21 cellular contexts compared by ENCODE assay signal in genomic region chr16:50190292-50190691, GRCh38. TPM values are rescaled to one million over a fixed set of nuclear protein-coding genes. Genes with fewer than 3 reads are reported as not detected.
DNase-seq lines count a peak whose midpoint lies in the region; ATAC-seq, FAIRE-seq and TF ChIP-seq lines count a peak whose summit lies in the region.
"Had no signal": no experiment of that assay in that cellular context is flagged by ENCODE, and none has a peak within 500 bp of the region (broad histone marks: within the 10 kb centered on the region; RNA-seq: fewer than 3 reads in every experiment).

No MANE protein-coding gene starts in this region.

- no peak overlapping the region for H4K91ac ChIP-seq in IMR-90 (ENCODE audit: insufficient read depth, low read depth, low read length)

- no peak overlapping the region for H3K4ac ChIP-seq in IMR-90 (ENCODE audit: low read depth, low read length)

- H3K4me1 Mint-ChIP-seq in naive thymus-derived CD8-positive, alpha-beta T cell = peaks cover 24 to 72% (median 61%) of the 10 kb centered on the region in 4 donors
- H3K4me1 Mint-ChIP-seq in activated T-cell treated with anti-CD3 and anti-CD28 coated beads, Interleukin-2, amount 50 U/mL, for 72 hours (ENCODE audit: low read depth) = peaks cover 33% of the 10 kb centered on the region

- no peak overlapping the region for H3K23ac ChIP-seq in IMR-90 (ENCODE audit: low read depth, low read length)

- H3K18ac ChIP-seq in IMR-90 (ENCODE audit: low read depth, low read length) = no peak overlapping the region

- WGBS in HepG2 (ENCODE audit: low lambda C conversion rate) = 96% methylated on average over 2 of the region's 2 CpGs
- WGBS in right lobe of liver (ENCODE audit: insufficient coverage, low coverage, low lambda C conversion rate, missing lambda C conversion rate) = 80% methylated on average over 2 of the region's 2 CpGs
- WGBS in IMR-90 (ENCODE audit: extremely low coverage in 2 of 2, insufficient read length in 1 of 2), 2 experiments = no CpG with 5 or more reads among the region's 2 CpGs
- 38% methylated on average over 2 of the region's 2 CpGs for WGBS in K562 (ENCODE audit: insufficient coverage, low coverage, missing lambda C conversion rate)

- intact Hi-C loops in HepG2 (cut with micrococcal nuclease; ENCODE audit: unreplicated experiment) (no loop called here), right lobe of liver (cut with DNase I) (no loop called here), IMR-90 (cut with micrococcal nuclease) (no loop called here), K562 (cut with micrococcal nuclease) (no loop called here)

- H2AFZ ChIP-seq in HepG2 (ENCODE audit: low read length) (no peak overlapping the region), IMR-90 (replicated peaks; ENCODE audit: low read length, poor library complexity) (no peak overlapping the region), K562 (ENCODE audit: low read depth, low read length) (no peak overlapping the region)

- peaks cover 0 to 8% (median 3%) of the 10 kb centered on the region in 3 donors for H3K36me3 Mint-ChIP-seq in naive thymus-derived CD8-positive, alpha-beta T cell
- H3K36me3 Mint-ChIP-seq in activated T-cell treated with anti-CD3 and anti-CD28 coated beads, Interleukin-2, amount 50 U/mL, for 72 hours (ENCODE audit: insufficient read depth in 2 of 2) = no peaks in the 10 kb centered on the region

- H2BK20ac ChIP-seq in IMR-90 (ENCODE audit: low read depth, low read length) = no peak overlapping the region

- no peak overlapping the region for H2AK9ac ChIP-seq in IMR-90 (replicated peaks; ENCODE audit: low read depth, low read length, poor library complexity)

- TF ChIP-seq EP300 in HepG2 (IDR thresholded peaks at IDR 0.05; ENCODE audit: low read depth in 2 of 2, low read length in 2 of 2) (no peak), HepG2 (CRISPR knock-in tag; IDR thresholded peaks at IDR 0.05; ENCODE audit: borderline replicate concordance) (no peak), K562 (IDR thresholded peaks at IDR 0.05; ENCODE audit: low read length) (no peak)

- H3K4me3 Mint-ChIP-seq in naive thymus-derived CD8-positive, alpha-beta T cell = no peak overlapping the region
- no peak overlapping the region for H3K4me3 Mint-ChIP-seq in activated T-cell treated with anti-CD3 and anti-CD28 coated beads, Interleukin-2, amount 50 U/mL, for 72 hours
- H3K4me3 Mint-ChIP-seq: CD14-positive monocyte; CD8-positive, alpha-beta T cell had no signal

- H4K8ac ChIP-seq in IMR-90 (ENCODE audit: low read depth in 2 of 2, low read length in 2 of 2) = no peak overlapping the region

- H3K4me2 ChIP-seq in HepG2 (ENCODE audit: low read depth, low read length) (no peak overlapping the region), IMR-90 (ENCODE audit: low read depth, low read length) (no peak overlapping the region), K562 (ENCODE audit: insufficient read depth, low read length) (no peak overlapping the region)
- H3K4me2 ChIP-seq: BLaER1 had no signal

- H3K27ac Mint-ChIP-seq in naive thymus-derived CD8-positive, alpha-beta T cell = peak overlapping the region in 3 of 10 donors; percentile 15 to 43 (median 26)
- H3K27ac Mint-ChIP-seq in activated T-cell treated with anti-CD3 and anti-CD28 coated beads, Interleukin-2, amount 50 U/mL, for 72 hours = no peak overlapping the region
- H3K27ac Mint-ChIP-seq: CD14-positive monocyte; CD4-positive, CD25-positive, alpha-beta regulatory T cell; CD8-positive, alpha-beta T cell had no signal

- H3K4me3 ChIP-seq in HepG2 (replicated peaks in 1 of 3; ENCODE audit: insufficient read depth in 1 of 3, low read depth in 2 of 3, low read length in 3 of 3) (no peak overlapping the region), right lobe of liver (no peak overlapping the region), IMR-90 (ENCODE audit: insufficient read depth, low read depth, low read length) (no peak overlapping the region), K562 (no peak overlapping the region)
- H3K4me3 ChIP-seq: BLaER1 had no signal

- no peak overlapping the region for H3K14ac ChIP-seq in IMR-90 (replicated peaks; ENCODE audit: low read depth, low read length)

- H3K56ac ChIP-seq in IMR-90 (ENCODE audit: extremely low read depth, insufficient read depth, low read length) = no peak overlapping the region

- H3K36me3 ChIP-seq in HepG2 (replicated peaks in 1 of 2; ENCODE audit: control insufficient read depth in 1 of 2, insufficient read depth in 2 of 2, low read length in 2 of 2) (no peaks in the 10 kb centered on the region), right lobe of liver (no peaks in the 10 kb centered on the region), IMR-90 (ENCODE audit: control insufficient read depth, insufficient read depth, low read length) (no peaks in the 10 kb centered on the region), K562 (ENCODE audit: control insufficient read depth, insufficient read depth, low read length) (no peaks in the 10 kb centered on the region)
- H3K36me3 ChIP-seq: BLaER1 had no signal

- TF ChIP-seq POLR2A in HepG2 (IDR thresholded peaks at IDR 0.05; ENCODE audit: insufficient read depth in 1 of 2, low read depth in 2 of 2, low read length in 2 of 2) (no peak), right lobe of liver (IDR thresholded peaks at IDR 0.05) (no peak), IMR-90 (IDR thresholded peaks at IDR 0.05; ENCODE audit: low read depth, low read length) (no peak), K562 (conservative IDR thresholded peaks at IDR 0.05) (no peak)

- H3K9ac ChIP-seq in HepG2 (ENCODE audit: insufficient read depth, low read depth, low read length) (no peak overlapping the region), IMR-90 (ENCODE audit: low read depth, low read length) (no peak overlapping the region), K562 (ENCODE audit: insufficient read depth in 1 of 2, low read depth in 2 of 2, low read length in 2 of 2) (no peak overlapping the region)
- H3K9ac ChIP-seq: BLaER1 had no signal

- H2BK15ac ChIP-seq in IMR-90 (ENCODE audit: low read depth, low read length) = no peak overlapping the region

- FAIRE-seq in HepG2 (lab: Jason Lieb, UNC) = no peak
- FAIRE-seq in GM18507 (lab: Jason Lieb, UNC) = peak; percentile 33
- no peak for FAIRE-seq in K562 (lab: Jason Lieb, UNC)
- FAIRE-seq: D721Med, G401.6 had no signal

- TF ChIP-seq RAD21 in HepG2 (CRISPR knock-in tag; IDR thresholded peaks at IDR 0.05) (no peak), IMR-90 (IDR thresholded peaks at IDR 0.05; ENCODE audit: low read length) (no peak), K562 (CRISPR knock-in tag; conservative IDR thresholded peaks at IDR 0.05 in 1 of 2, IDR thresholded peaks at IDR 0.05 in 1 of 2) (no peak)

- no peaks in the 10 kb centered on the region for H3K9me3 ChIP-seq in HepG2 (ENCODE audit: low read length)
- no peaks in the 10 kb centered on the region for H3K9me3 ChIP-seq in right lobe of liver
- H3K9me3 ChIP-seq in IMR-90 (ENCODE audit: control insufficient read depth, insufficient read depth, low read length) = no peaks in the 10 kb centered on the region
- no peaks in the 10 kb centered on the region for H3K9me3 ChIP-seq in K562 (replicated peaks; ENCODE audit: control insufficient read depth, insufficient read depth, low read depth, low read length)
- H3K9me3 ChIP-seq: BE2C, BLaER1, Caco-2 had no signal

- no peak overlapping the region for H2BK120ac ChIP-seq in IMR-90 (ENCODE audit: low read depth, low read length)

- BruUV-seq in HepG2 (replicated peaks; lab: Mats Ljungman, UMichigan) (no TSS peak), IMR-90 (replicated peaks; lab: Mats Ljungman, UMichigan) (no TSS peak), K562 (replicated peaks; lab: Mats Ljungman, UMichigan) (no TSS peak)

- TF ChIP-seq CTCF in HepG2 (CRISPR knock-in tag; IDR thresholded peaks at IDR 0.05) (no peak), right lobe of liver (IDR thresholded peaks at IDR 0.05) (no peak), IMR-90 (conservative IDR thresholded peaks at IDR 0.05; ENCODE audit: low read depth, low read length) (no peak), K562 (IDR thresholded peaks at IDR 0.05 in 2 of 3, conservative IDR thresholded peaks at IDR 0.05 in 1 of 3; ENCODE audit: insufficient read depth in 2 of 3, low read depth in 1 of 3, low read length in 3 of 3) (no peak)

- dilution Hi-C loops in IMR-90 (cut with HindIII; ENCODE audit: low sequenced_read_pairs, unreplicated experiment) = no loop called here

- POLR2A ChIA-PET in HepG2 (lab: Yijun Ruan, JAX) (no interaction called here), IMR-90 (lab: Charles Lee; ENCODE audit: unreplicated experiment) (no interaction called here), K562 (lab: Yijun Ruan, JAX) (no interaction called here)
- POLR2A ChIA-PET in naive thymus-derived CD8-positive, alpha-beta T cell (lab: Charles Lee) = no interaction called here

- no peaks in the 10 kb centered on the region for H3K27me3 Mint-ChIP-seq in naive thymus-derived CD8-positive, alpha-beta T cell
- H3K27me3 Mint-ChIP-seq in activated T-cell treated with anti-CD3 and anti-CD28 coated beads, Interleukin-2, amount 50 U/mL, for 72 hours (ENCODE audit: low read depth) = no peaks in the 10 kb centered on the region
- H3K27me3 Mint-ChIP-seq: CD4-positive, CD25-positive, alpha-beta regulatory T cell had no signal

- peaks cover 84% of the 10 kb centered on the region for H3K79me2 ChIP-seq in HepG2 (ENCODE audit: insufficient read depth, low read length)
- peaks cover 16% of the 10 kb centered on the region for H3K79me2 ChIP-seq in K562 (ENCODE audit: control insufficient read depth, insufficient read depth, low read length)

- H4K5ac ChIP-seq in IMR-90 (ENCODE audit: low read depth, low read length) = no peak overlapping the region

- H3K27me3 ChIP-seq in HepG2 (ENCODE audit: control insufficient read depth in 1 of 2, insufficient read depth in 2 of 2, low read length in 2 of 2) = no peaks in the 10 kb centered on the region
- H3K27me3 ChIP-seq in right lobe of liver = no peaks in the 10 kb centered on the region
- no peaks in the 10 kb centered on the region for H3K27me3 ChIP-seq in IMR-90 (ENCODE audit: control insufficient read depth, insufficient read depth, low read length)
- H3K27me3 ChIP-seq in K562 (ENCODE audit: control insufficient read depth in 2 of 2, insufficient read depth in 2 of 2, low read length in 2 of 2) = no peaks in the 10 kb centered on the region
- H3K27me3 ChIP-seq: BE2C, BLaER1 had no signal

- in situ Hi-C loops in HepG2 (cut with HindIII; ENCODE audit: extremely low pct_ligation_motif_present, low pct_unique_long_range_greater_than_20kb) (no loop called here), IMR-90 (cut with MboI; ENCODE audit: low sequenced_read_pairs) (no loop called here), K562 (cut with MboI) (no loop called here)

- H3K9me1 ChIP-seq in IMR-90 (ENCODE audit: insufficient read depth, low read length) = peaks cover 12% of the 10 kb centered on the region
- no peaks in the 10 kb centered on the region for H3K9me1 ChIP-seq in K562 (ENCODE audit: control insufficient read depth, insufficient read depth, low read length)

- no peak for ATAC-seq in HepG2
- ATAC-seq in right lobe of liver = no peak
- no peak for ATAC-seq in IMR-90 (ENCODE audit: low read depth)
- no peak for ATAC-seq in K562
- no peak for ATAC-seq in naive thymus-derived CD8-positive, alpha-beta T cell
- ATAC-seq in activated T-cell treated with anti-CD3 and anti-CD28 coated beads, Interleukin-2, amount 50 U/mL, for 72 hours (replicated peaks in 1 of 2) = no peak
- ATAC-seq: CD8-positive, alpha-beta T cell had no signal

- H3K27ac ChIP-seq in HepG2 (ENCODE audit: extremely low read length, insufficient read depth, low read length) = no peak overlapping the region
- H3K27ac ChIP-seq in right lobe of liver = no peak overlapping the region
- H3K27ac ChIP-seq in IMR-90 (ENCODE audit: insufficient read depth, low read length) = no peak overlapping the region
- no peak overlapping the region for H3K27ac ChIP-seq in K562 (ENCODE audit: extremely low read depth, low read depth, low read length)
- H3K27ac ChIP-seq: 22Rv1, BLaER1 had no signal

- H2BK5ac ChIP-seq in IMR-90 (ENCODE audit: low read depth, low read length, poor library complexity, severe bottlenecking) = no peak overlapping the region

- no peak overlapping the region for H2AK5ac ChIP-seq in IMR-90 (ENCODE audit: low read depth, low read length)

- peaks cover 30 to 52% of the 10 kb centered on the region in 2 experiments for H3K79me1 ChIP-seq in IMR-90 (ENCODE audit: low read depth in 1 of 2, low read length in 2 of 2)

- H4K20me1 ChIP-seq in HepG2 (ENCODE audit: insufficient read depth, low read length) (peaks cover 18% of the 10 kb centered on the region), IMR-90 (ENCODE audit: insufficient read depth, low read length) (peaks cover 8% of the 10 kb centered on the region; the same call in 1 of the 2 replicates), K562 (replicated peaks; ENCODE audit: control insufficient read depth, insufficient read depth, low read length) (peaks cover 7% of the 10 kb centered on the region; the same call in 1 of the 2 replicates)

- DNase-seq in HepG2 (ENCODE audit: low spot score) (no peak), right lobe of liver (no peak), GM18507 (ENCODE audit: extremely low spot score, insufficient read length, low read depth) (no peak), IMR-90 (no peak), K562 (ENCODE audit: extremely low read depth in 1 of 4, low spot score in 3 of 4) (no peak), GDM1 (lab: John Stamatoyannopoulos, UW) (no peak)
- DNase-seq in naive thymus-derived CD8-positive, alpha-beta T cell = no peak
- no peak for DNase-seq in activated T-cell treated with anti-CD3 and anti-CD28 coated beads, Interleukin-2, amount 50 U/mL, for 72 hours
- DNase-seq: ACHN; BE2C; C1 segment of cervical spinal cord; Caco-2; Calu3; CD4-positive, CD25-positive, alpha-beta regulatory T cell; CD8-positive, alpha-beta T cell; DMS79 treated with DMSO at 0.1 percent for 48 hours had no signal

- H3K9me3 Mint-ChIP-seq in naive thymus-derived CD8-positive, alpha-beta T cell = no peaks in the 10 kb centered on the region
- no peaks in the 10 kb centered on the region for H3K9me3 Mint-ChIP-seq in activated T-cell treated with anti-CD3 and anti-CD28 coated beads, Interleukin-2, amount 50 U/mL, for 72 hours
- H3K9me3 Mint-ChIP-seq: CD14-positive monocyte; CD4-positive, CD25-positive, alpha-beta regulatory T cell; CD8-positive, alpha-beta T cell had no signal

- CTCF ChIA-PET in HepG2 (lab: Yijun Ruan, JAX; ENCODE audit: low intra/inter-chr PET ratio, low total read pairs) (no interaction called here), IMR-90 (lab: Yijun Ruan, JAX) (no interaction called here), K562 (lab: Yijun Ruan, JAX; ENCODE audit: low intra/inter-chr PET ratio) (no interaction called here)

- peaks cover 13% of the 10 kb centered on the region for H3K4me1 ChIP-seq in HepG2 (ENCODE audit: insufficient read depth, low read length)
- peaks cover 0 to 13% (median 3%) of the 10 kb centered on the region in 4 donors for H3K4me1 ChIP-seq in right lobe of liver
- H3K4me1 ChIP-seq in IMR-90 (ENCODE audit: control insufficient read depth, insufficient read depth, low read length) = peaks cover 7% of the 10 kb centered on the region; the same call in 1 of the 2 replicates
- H3K4me1 ChIP-seq in K562 (replicated peaks in 1 of 2; ENCODE audit: control insufficient read depth in 2 of 2, insufficient read depth in 2 of 2, low read length in 2 of 2) = peaks cover 0 to under 1% of the 10 kb centered on the region in 2 experiments; a peak in 2 of 5 replicates
- H3K4me1 ChIP-seq: BE2C had no signal

RNA-seq across cellular contexts. Expression of gene TENT4B, which starts 37.2 kb away (rescaled TPM):
- total RNA-seq in HepG2 (2016; rRNA removed; fragmentation: Illumina TruSeq; extraction: Trizol) = 32.8 and 36.0 TPM in 2 replicates
- total RNA-seq in HepG2 (2016; cell fraction: cytosol; rRNA removed; fragmentation: Illumina TruSeq; extraction: Trizol; ENCODE audit: low read depth) = 2.9 and 4.3 TPM in 2 replicates
- total RNA-seq in HepG2 (2016; cell fraction: insoluble cytoplasmic fraction; rRNA removed; fragmentation: Illumina TruSeq; extraction: Trizol) = 32.0 and 35.5 TPM in 2 replicates
- total RNA-seq in HepG2 (2016; cell fraction: membrane; rRNA removed; fragmentation: Illumina TruSeq; extraction: Trizol) = 13.6 and 15.7 TPM in 2 replicates
- 27.7 and 32.7 TPM in 2 replicates for total RNA-seq in HepG2 (2016; cell fraction: nucleus; rRNA removed; fragmentation: Illumina TruSeq; extraction: Trizol)
- 12.0 and 15.0 TPM in 2 replicates for polyA plus RNA-seq in HepG2 (2011; rRNA removed)
- 6.2 and 9.6 TPM in 2 replicates for polyA plus RNA-seq in HepG2 (2011; cell fraction: cytosol; rRNA removed)
- 7.0 and 7.5 TPM in 2 replicates for polyA plus RNA-seq in HepG2 (2011; cell fraction: nucleus; rRNA removed)
- 12.9 and 15.1 TPM in 2 replicates for polyA plus RNA-seq in HepG2 (2012)
- polyA plus RNA-seq in HepG2 (2016; cell fraction: cytosol; fragmentation: Illumina TruSeq; extraction: Trizol; ENCODE audit: low read depth) = 0.93 and 0.94 TPM in 2 replicates
- polyA plus RNA-seq in HepG2 (2016; cell fraction: insoluble cytoplasmic fraction; fragmentation: Illumina TruSeq; extraction: Trizol; ENCODE audit: low read depth) = 29.7 and 32.3 TPM in 2 replicates
- 5.3 and 6.4 TPM in 2 replicates for polyA plus RNA-seq in HepG2 (2016; cell fraction: membrane; fragmentation: Illumina TruSeq; extraction: Trizol; ENCODE audit: low read depth)
- polyA plus RNA-seq in HepG2 (2016; cell fraction: nucleus; fragmentation: Illumina TruSeq; extraction: Trizol; ENCODE audit: insufficient read depth, low read depth) = 32.1 and 32.7 TPM in 2 replicates
- 11.8 and 15.0 TPM in 2 replicates for polyA minus RNA-seq in HepG2 (2011; rRNA and poly(A)+ RNA removed; ENCODE audit: low replicate concordance)
- polyA minus RNA-seq in HepG2 (2011; cell fraction: cytosol; rRNA and poly(A)+ RNA removed) = 21.1 and 22.3 TPM in 2 replicates
- polyA minus RNA-seq in HepG2 (2011; cell fraction: nucleus; rRNA and poly(A)+ RNA removed) = 33.9 and 35.8 TPM in 2 replicates
- 10 to 100 TPM in 1 of 6 experiments, 1 to 10 TPM in 5; 7.2 to 13.2 (median 9.3) TPM for total RNA-seq in right lobe of liver
- total RNA-seq in IMR-90 (2012; rRNA removed) = 7.0 and 12.5 TPM in 2 replicates
- polyA plus RNA-seq in IMR-90 (2012; rRNA removed) = 4.1 and 5.2 TPM in 2 replicates
- polyA plus RNA-seq in IMR-90 (2012; cell fraction: cytosol; rRNA removed) = 1.2 and 1.5 TPM in 2 replicates
- polyA plus RNA-seq in IMR-90 (2012; cell fraction: nucleus; rRNA removed; ENCODE audit: low replicate concordance) = 2.3 and 7.6 TPM in 2 replicates
- 5.1 and 12.6 TPM in 2 replicates for total RNA-seq in K562 (2011; cell fraction: chromatin; rRNA removed; ENCODE audit: low replicate concordance)
- total RNA-seq in K562 (2011; cell fraction: nucleolus; rRNA removed) = 4.1 and 4.5 TPM in 2 replicates
- 5.6 and 7.9 TPM in 2 replicates for total RNA-seq in K562 (2011; cell fraction: nucleoplasm; rRNA removed)
- 5.8 and 6.8 TPM in 2 replicates for total RNA-seq in K562 (2014; rRNA removed)
- 7.0 and 7.5 TPM in 2 replicates for total RNA-seq in K562 (2014; rRNA removed; fragmentation: Illumina TruSeq; extraction: Trizol)
- total RNA-seq in K562 (2015; rRNA removed; fragmentation: Illumina TruSeq; extraction: Trizol) = 6.6 and 7.0 TPM in 2 replicates
- total RNA-seq in K562 (2021) = 7.8 and 8.4 TPM in 2 replicates
- 5.9 and 6.9 TPM in 2 replicates for polyA plus RNA-seq in K562 (2011; rRNA removed)
- polyA plus RNA-seq in K562 (2011; cell fraction: cytosol; rRNA removed) = 2.0 and 2.7 TPM in 2 replicates
- 4.1 and 4.3 TPM in 2 replicates for polyA plus RNA-seq in K562 (2011; cell fraction: nucleus; rRNA removed)
- 2.9 and 4.9 TPM in 2 replicates for polyA plus RNA-seq in K562 (2012)
- polyA plus RNA-seq in K562 (2014; fragmentation: Illumina TruSeq; extraction: Trizol) = 6.9 and 8.3 TPM in 2 replicates
- polyA plus RNA-seq in K562 (2014; fragmentation: Nextera tagmentation; extraction: Ambion mirVana) = 1 to 10 TPM; 5.2 to 7.7 TPM
- 4.1 and 5.8 TPM in 2 replicates for polyA plus RNA-seq in K562 (2014; rRNA removed)
- 14.7 and 16.8 TPM in 2 replicates for polyA minus RNA-seq in K562 (2011; rRNA and poly(A)+ RNA removed)
- 5.6 and 6.7 TPM in 2 replicates for polyA minus RNA-seq in K562 (2011; cell fraction: cytosol; rRNA and poly(A)+ RNA removed)
- 3.0 and 5.0 TPM in 2 replicates for polyA minus RNA-seq in K562 (2011; cell fraction: nucleus; rRNA and poly(A)+ RNA removed)
- total RNA-seq in naive thymus-derived CD8-positive, alpha-beta T cell = 10 to 100 TPM; 26.0 to 27.0 TPM
- polyA plus RNA-seq in naive thymus-derived CD8-positive, alpha-beta T cell = 1 to 10 TPM; 5.3 to 8.3 (median 6.6) TPM
- total RNA-seq in activated T-cell treated with anti-CD3 and anti-CD28 coated beads, Interleukin-2, amount 50 U/mL, for 72 hours = 10 to 100 TPM; 27.5 to 29.0 TPM

Comparison
In these comparisons a context has a peak if more than half of its experiments do, and no peak if none do; other contexts are left out.
1. Of the 241 proteins assayed by ChIP-seq in both HepG2 and K562: peak only in HepG2: MAFK; only in K562: MAFG; in both: none; in neither: 239.